10 cellular contexts compared by ENCODE assay signal in genomic region chr12:71639341-71639760, GRCh38. TPM values are rescaled to one million over a fixed set of nuclear protein-coding genes. Genes with fewer than 3 reads are reported as not detected.
DNase-seq lines count a peak whose midpoint lies in the region; ATAC-seq, FAIRE-seq and TF ChIP-seq lines count a peak whose summit lies in the region.
"Had no signal": no experiment of that assay in that cellular context is flagged by ENCODE, and none has a peak within 500 bp of the region (broad histone marks: within the 10 kb centered on the region; RNA-seq: fewer than 3 reads in every experiment).

No MANE protein-coding gene starts in this region.

- peak overlapping the region; percentile 84 for H3K27ac Mint-ChIP-seq in activated T-cell treated with anti-CD3 and anti-CD28 coated beads, Interleukin-2, amount 50 U/mL, for 24 hours
- H3K27ac Mint-ChIP-seq in stimulated activated memory B cell treated with anti-CD40 and anti-IgM and Interleukin-4, amounts not matched to agents 10 μg/mL and 1 μg/mL and 100 μg/mL, for 72 hours, result peak overlapping the region; percentile 64

- H3K4me1 Mint-ChIP-seq in activated T-cell treated with anti-CD3 and anti-CD28 coated beads, Interleukin-2, amount 50 U/mL, for 24 hours (ENCODE audit: low read depth), result peaks cover 42% of the 10 kb centered on the region
- H3K4me1 Mint-ChIP-seq in stimulated activated memory B cell treated with anti-CD40 and anti-IgM and Interleukin-4, amounts not matched to agents 10 μg/mL and 1 μg/mL and 100 μg/mL, for 72 hours, result peaks cover 20% of the 10 kb centered on the region

- TF ChIP-seq CTCF in bronchial epithelial cell (IDR thresholded peaks at IDR 0.05; ENCODE audit: insufficient read depth, low read length, severe bottlenecking) (peak; percentile 8), omental fat pad (IDR thresholded peaks at IDR 0.05) (no peak)

- H3K27me3 ChIP-seq in bronchial epithelial cell (ENCODE audit: control insufficient read depth, insufficient read depth, low read length), result no peaks in the 10 kb centered on the region
- H3K27me3 ChIP-seq: spleen had no signal

- H3K4me3 ChIP-seq in bronchial epithelial cell (ENCODE audit: low read depth, low read length), result no peak overlapping the region
- H3K4me3 ChIP-seq: spleen had no signal

- H3K27me3 Mint-ChIP-seq in activated T-cell treated with anti-CD3 and anti-CD28 coated beads, Interleukin-2, amount 50 U/mL, for 24 hours, result no peaks in the 10 kb centered on the region
- no peaks in the 10 kb centered on the region for H3K27me3 Mint-ChIP-seq in stimulated activated memory B cell treated with anti-CD40 and anti-IgM and Interleukin-4, amounts not matched to agents 10 μg/mL and 1 μg/mL and 100 μg/mL, for 72 hours

- peaks cover 12% of the 10 kb centered on the region for H3K36me3 ChIP-seq in bronchial epithelial cell (ENCODE audit: control insufficient read depth, insufficient read depth, low read length)

- no peak overlapping the region for H3K4me3 Mint-ChIP-seq in activated T-cell treated with anti-CD3 and anti-CD28 coated beads, Interleukin-2, amount 50 U/mL, for 24 hours
- H3K4me3 Mint-ChIP-seq in stimulated activated memory B cell treated with anti-CD40 and anti-IgM and Interleukin-4, amounts not matched to agents 10 μg/mL and 1 μg/mL and 100 μg/mL, for 72 hours, result no peak overlapping the region

- peaks cover 91% of the 10 kb centered on the region for H3K36me3 Mint-ChIP-seq in activated T-cell treated with anti-CD3 and anti-CD28 coated beads, Interleukin-2, amount 50 U/mL, for 24 hours (ENCODE audit: low read depth)
- peaks cover 53% of the 10 kb centered on the region for H3K36me3 Mint-ChIP-seq in stimulated activated memory B cell treated with anti-CD40 and anti-IgM and Interleukin-4, amounts not matched to agents 10 μg/mL and 1 μg/mL and 100 μg/mL, for 72 hours

- no peak for DNase-seq in activated T-cell treated with anti-CD3 and anti-CD28 coated beads, Interleukin-2, amount 50 U/mL, for 24 hours
- DNase-seq in activated T-cell treated with anti-CD3 and anti-CD28 coated beads, Interleukin-2, amount 50 U/mL, for 1 hour, result no peak
- DNase-seq in HTR-8/SVneo (ENCODE audit: insufficient read length, low spot score) (no peak), bronchial epithelial cell (ENCODE audit: low read depth) (no peak), omental fat pad (ENCODE audit: low spot score) (no peak), AG08396 (ENCODE audit: low spot score) (no peak), cerebellar nuclear complex (lab: John Stamatoyannopoulos, UW) (no peak)
- DNase-seq: NK-92 treated with Interleukin-12 subunit alpha and Interleukin-12 subunit beta, amount 100 ng/mL, for 24 hours; spleen had no signal

- FAIRE-seq in HTR-8/SVneo (lab: Jason Lieb, UNC) (peak; percentile 23), bronchial epithelial cell (lab: Jason Lieb, UNC) (no peak)

- no peaks in the 10 kb centered on the region for H3K9me3 Mint-ChIP-seq in activated T-cell treated with anti-CD3 and anti-CD28 coated beads, Interleukin-2, amount 50 U/mL, for 24 hours
- H3K9me3 Mint-ChIP-seq in stimulated activated memory B cell treated with anti-CD40 and anti-IgM and Interleukin-4, amounts not matched to agents 10 μg/mL and 1 μg/mL and 100 μg/mL, for 72 hours, result no peaks in the 10 kb centered on the region

- no peak for ATAC-seq in stimulated activated memory B cell treated with anti-CD40 and anti-IgM and Interleukin-4, amounts not matched to agents 10 μg/mL and 1 μg/mL and 100 μg/mL, for 72 hours
- no peak for ATAC-seq in omental fat pad (ENCODE audit: low FRiP score)

RNA-seq across cellular contexts. Expression of gene ZFC3H1, which starts 24.3 kb away (rescaled TPM):
- 22.1 and 23.0 TPM in 2 replicates for total RNA-seq in bronchial epithelial cell
- 100 to 1,000 TPM in 1 of 4 donors, 10 to 100 TPM in 3; 54.6 to 124 (median 85.5) TPM for total RNA-seq in omental fat pad

RNA-seq across cellular contexts. Expression of gene THAP2, which starts 24.8 kb away (rescaled TPM):
- total RNA-seq in bronchial epithelial cell (2.6 and 4.2 TPM in 2 replicates), omental fat pad (10 to 100 TPM in 1 of 4 donors, 1 to 10 TPM in 3; 1.8 to 21.3 (median 5.9) TPM)

RNA-seq across cellular contexts. Expression of gene TMEM19, which starts 46.5 kb away (rescaled TPM):
- 37.6 and 40.3 TPM in 2 replicates for total RNA-seq in bronchial epithelial cell
- 10 to 100 TPM; 10.3 to 20.0 (median 16.7) TPM for total RNA-seq in omental fat pad
